In the genomic region with DNA sequence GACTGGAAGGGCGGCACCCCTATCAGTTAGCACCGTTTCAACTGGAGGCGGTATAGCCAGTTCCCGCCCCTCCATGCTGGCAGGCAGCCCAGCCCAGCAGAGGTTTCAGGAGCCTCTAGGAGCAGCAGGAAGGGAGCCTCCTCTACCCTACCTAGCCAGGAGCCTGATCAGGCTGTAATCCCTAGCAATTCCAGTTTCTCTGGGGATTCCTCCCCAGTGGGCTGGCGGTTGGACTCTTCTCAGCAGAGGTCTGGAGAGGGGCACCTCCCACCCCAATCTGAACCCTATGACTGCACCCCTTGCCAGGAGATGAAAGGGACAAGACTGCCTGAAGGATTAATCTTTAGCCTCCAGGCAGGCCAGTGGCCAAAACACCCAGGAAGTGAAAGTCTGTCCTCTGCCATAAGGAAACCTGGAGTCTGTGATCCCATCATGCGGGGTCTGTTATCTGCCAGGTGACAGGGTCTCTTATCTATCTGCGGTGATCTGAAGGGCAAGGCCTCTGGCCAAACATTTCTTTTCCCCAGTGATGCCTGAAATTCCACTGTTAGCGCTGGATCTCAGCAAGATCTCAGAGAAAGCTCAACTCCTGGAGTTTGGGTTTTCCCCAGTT, we compare ENCODE assay signal across 11 cellular contexts. TPM values are rescaled to one million over a fixed set of nuclear protein-coding genes. Genes with fewer than 3 reads are reported as not detected.
DNase-seq lines count a peak whose midpoint lies in the region; ATAC-seq and TF ChIP-seq lines count a peak whose summit lies in the region.
"Had no signal": no experiment of that assay in that cellular context is flagged by ENCODE, and none has a peak within 500 bp of the region (broad histone marks: within the 10 kb centered on the region; RNA-seq: fewer than 3 reads in every experiment).

No MANE protein-coding gene starts in this region.

- H3K27me3 ChIP-seq in mesendoderm (ENCODE audit: insufficient read depth, low read length, poor library complexity): no peaks in the 10 kb centered on the region

- no peak overlapping the region for H2AK5ac ChIP-seq in mesendoderm (ENCODE audit: low read length)

- TF ChIP-seq CTCF in Calu3 (IDR thresholded peaks at IDR 0.05; ENCODE audit: unreplicated experiment) (no peak), WTC11 (IDR thresholded peaks at IDR 0.05) (no peak), GM13977 (IDR thresholded peaks at IDR 0.05; ENCODE audit: extremely low read depth, insufficient read depth, missing control alignments) (no peak), GM13976 (IDR thresholded peaks at IDR 0.05; ENCODE audit: borderline replicate concordance, control extremely low read depth, extremely low read depth, insufficient read depth, missing control alignments) (no peak)

- H3K36me3 ChIP-seq in mesendoderm (ENCODE audit: control insufficient read depth, insufficient read depth, low read length): no peaks in the 10 kb centered on the region
- H3K36me3 ChIP-seq: HAP-1 had no signal

- H3K27ac Mint-ChIP-seq in Calu3 (ENCODE audit: unreplicated experiment): peak overlapping the region; percentile 34
- H3K27ac Mint-ChIP-seq in WTC11: peak overlapping the region; percentile 89
- H3K27ac Mint-ChIP-seq: activated CD4-positive, alpha-beta memory T cell treated with anti-CD3 and anti-CD28 coated beads, Interleukin-2, amount 10 ng/mL, durations not matched to agents 7 days and 5 days; memory B cell had no signal

- no peak overlapping the region for H3K23ac ChIP-seq in mesendoderm (ENCODE audit: low read length)

- peak overlapping the region; percentile 35 for H2BK120ac ChIP-seq in mesendoderm (ENCODE audit: low read depth, low read length)

- peak; percentile 87 for DNase-seq in Calu3
- DNase-seq in M059J (ENCODE audit: low read depth): peak; percentile 78
- peak; percentile 58 for DNase-seq in WTC11 (ENCODE audit: low spot score)
- peak; percentile 88 for DNase-seq in mesendoderm
- no peak for DNase-seq in GM13977 (ENCODE audit: low spot score)
- no peak for DNase-seq in GM13976 (ENCODE audit: low spot score)
- DNase-seq: activated CD4-positive, alpha-beta memory T cell treated with anti-CD3 and anti-CD28 coated beads, Interleukin-2, amount 10 ng/mL, durations not matched to agents 7 days and 5 days had no signal

- no peaks in the 10 kb centered on the region for H3K9me3 Mint-ChIP-seq in Calu3 (ENCODE audit: low read depth, unreplicated experiment)
- no peaks in the 10 kb centered on the region for H3K9me3 Mint-ChIP-seq in WTC11
- H3K9me3 Mint-ChIP-seq: activated CD4-positive, alpha-beta memory T cell treated with anti-CD3 and anti-CD28 coated beads, Interleukin-2, amount 10 ng/mL, durations not matched to agents 7 days and 5 days; memory B cell had no signal

- WGBS in mesendoderm (ENCODE audit: extremely low coverage, insufficient coverage, low lambda C conversion rate): no CpG with 5 or more reads among the region's 8 CpGs

- CTCF ChIA-PET in Calu3 (lab: Charles Lee): interaction anchor here (0.6 kb wide), 2 partner anchors 27 to 108 kb away, joined by 3 to 5 read pairs; no protein-coding TSS in a partner anchor
- CTCF ChIA-PET in WTC11 (lab: Charles Lee): interaction anchor here (1.8 to 2.4 kb wide), 2 partner anchors 28 to 142 kb away, joined by 8 read pairs; no protein-coding TSS in a partner anchor

- in situ Hi-C loops in GM13977 (cut with MboI; ENCODE audit: low pct_unique_long_range_greater_than_20kb, low sequenced_read_pairs, unreplicated experiment): no loop called here
- in situ Hi-C loops in GM13976 (cut with MboI; ENCODE audit: low sequenced_read_pairs, unreplicated experiment): no loop called here

- peak overlapping the region; percentile 59 for H3K4ac ChIP-seq in mesendoderm (ENCODE audit: low read depth, low read length)

- H3K79me1 ChIP-seq in mesendoderm (ENCODE audit: low read length): no peaks in the 10 kb centered on the region

- BruUV-seq in Calu3 (replicated peaks; lab: Mats Ljungman, UMichigan): no TSS peak

- H3K9ac ChIP-seq in mesendoderm (ENCODE audit: low read length): peak overlapping the region; percentile 43

- H2BK15ac ChIP-seq in mesendoderm (replicated peaks; ENCODE audit: low read depth): peak overlapping the region; percentile 96

- no peak overlapping the region for H3K4me3 ChIP-seq in mesendoderm (ENCODE audit: low read length)
- H3K4me3 ChIP-seq: HAP-1 had no signal

- H4K5ac ChIP-seq in mesendoderm (ENCODE audit: low read length): no peak overlapping the region

- POLR2A ChIA-PET in WTC11 (lab: Charles Lee): interaction anchor here (0.6 to 1.2 kb wide), 4 partner anchors 31 to 153 kb away, joined by 3 to 5 read pairs (median 3); no protein-coding TSS in a partner anchor

- peak overlapping the region; percentile 67 for H3K56ac ChIP-seq in mesendoderm (ENCODE audit: low read length)

- intact Hi-C loops in Calu3 (cut with micrococcal nuclease; ENCODE audit: unreplicated experiment): no loop called here

- peaks cover 6% of the 10 kb centered on the region for H3K4me1 ChIP-seq in mesendoderm (ENCODE audit: control insufficient read depth, low read depth, low read length)

- H3K4me1 Mint-ChIP-seq in Calu3 (ENCODE audit: low read depth, unreplicated experiment): peaks cover 15% of the 10 kb centered on the region
- H3K4me1 Mint-ChIP-seq in WTC11: peaks cover 33% of the 10 kb centered on the region

- no peaks in the 10 kb centered on the region for H3K79me2 ChIP-seq in mesendoderm (ENCODE audit: control insufficient read depth, insufficient read depth, low read length)

- H3K18ac ChIP-seq in mesendoderm (ENCODE audit: low read length): peak overlapping the region; percentile 95

- H3K27me3 Mint-ChIP-seq in Calu3 (ENCODE audit: unreplicated experiment): no peaks in the 10 kb centered on the region
- no peaks in the 10 kb centered on the region for H3K27me3 Mint-ChIP-seq in WTC11 (ENCODE audit: low read depth)

- H3K36me3 Mint-ChIP-seq in Calu3 (ENCODE audit: insufficient read depth, unreplicated experiment) (peaks cover 13% of the 10 kb centered on the region), WTC11 (no peaks in the 10 kb centered on the region)
- H3K36me3 Mint-ChIP-seq: memory B cell had no signal

- H3K4me3 Mint-ChIP-seq in Calu3 (ENCODE audit: low read depth, unreplicated experiment): peak overlapping the region; percentile 28
- H3K4me3 Mint-ChIP-seq in WTC11: peak overlapping the region; percentile 30
- H3K4me3 Mint-ChIP-seq: activated CD4-positive, alpha-beta memory T cell treated with anti-CD3 and anti-CD28 coated beads, Interleukin-2, amount 10 ng/mL, durations not matched to agents 7 days and 5 days; memory B cell had no signal

- no peak overlapping the region for H4K8ac ChIP-seq in mesendoderm (ENCODE audit: low read depth, low read length)

- peak overlapping the region; percentile 22 for H3K4me2 ChIP-seq in mesendoderm (ENCODE audit: low read length)

- peak overlapping the region; percentile 90 for H3K27ac ChIP-seq in mesendoderm (ENCODE audit: low read depth, low read length)

- peak overlapping the region; percentile 51 for H2BK5ac ChIP-seq in mesendoderm (ENCODE audit: low read length)

- ATAC-seq in WTC11: peak; percentile 90
- ATAC-seq in HG02610 (IDR thresholded peaks at IDR 0.05; ENCODE audit: unreplicated experiment): no peak
- ATAC-seq in HG03280 (IDR thresholded peaks at IDR 0.05; ENCODE audit: unreplicated experiment): no peak

TF ChIP-seq in WTC11, 78 proteins besides CTCF, POLR2A, EP300 and RAD21 (continues in another document):
- TF ChIP-seq ETV6 (CRISPR knock-in tag; IDR thresholded peaks at IDR 0.05) (no peak), FOXK1 (CRISPR knock-in tag; IDR thresholded peaks at IDR 0.05) (no peak), ELF4 (CRISPR knock-in tag; IDR thresholded peaks at IDR 0.05; ENCODE audit: low read depth) (no peak), NFATC4 (CRISPR knock-in tag; IDR thresholded peaks at IDR 0.05) (no peak)
- TF ChIP-seq, protein P1, sequence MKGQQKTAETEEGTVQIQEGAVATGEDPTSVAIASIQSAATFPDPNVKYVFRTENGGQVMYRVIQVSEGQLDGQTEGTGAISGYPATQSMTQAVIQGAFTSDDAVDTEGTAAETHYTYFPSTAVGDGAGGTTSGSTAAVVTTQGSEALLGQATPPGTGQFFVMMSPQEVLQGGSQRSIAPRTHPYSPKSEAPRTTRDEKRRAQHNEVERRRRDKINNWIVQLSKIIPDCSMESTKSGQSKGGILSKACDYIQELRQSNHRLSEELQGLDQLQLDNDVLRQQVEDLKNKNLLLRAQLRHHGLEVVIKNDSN (CRISPR knock-in tag; IDR thresholded peaks at IDR 0.05): no peak
- TF ChIP-seq, protein P2, sequence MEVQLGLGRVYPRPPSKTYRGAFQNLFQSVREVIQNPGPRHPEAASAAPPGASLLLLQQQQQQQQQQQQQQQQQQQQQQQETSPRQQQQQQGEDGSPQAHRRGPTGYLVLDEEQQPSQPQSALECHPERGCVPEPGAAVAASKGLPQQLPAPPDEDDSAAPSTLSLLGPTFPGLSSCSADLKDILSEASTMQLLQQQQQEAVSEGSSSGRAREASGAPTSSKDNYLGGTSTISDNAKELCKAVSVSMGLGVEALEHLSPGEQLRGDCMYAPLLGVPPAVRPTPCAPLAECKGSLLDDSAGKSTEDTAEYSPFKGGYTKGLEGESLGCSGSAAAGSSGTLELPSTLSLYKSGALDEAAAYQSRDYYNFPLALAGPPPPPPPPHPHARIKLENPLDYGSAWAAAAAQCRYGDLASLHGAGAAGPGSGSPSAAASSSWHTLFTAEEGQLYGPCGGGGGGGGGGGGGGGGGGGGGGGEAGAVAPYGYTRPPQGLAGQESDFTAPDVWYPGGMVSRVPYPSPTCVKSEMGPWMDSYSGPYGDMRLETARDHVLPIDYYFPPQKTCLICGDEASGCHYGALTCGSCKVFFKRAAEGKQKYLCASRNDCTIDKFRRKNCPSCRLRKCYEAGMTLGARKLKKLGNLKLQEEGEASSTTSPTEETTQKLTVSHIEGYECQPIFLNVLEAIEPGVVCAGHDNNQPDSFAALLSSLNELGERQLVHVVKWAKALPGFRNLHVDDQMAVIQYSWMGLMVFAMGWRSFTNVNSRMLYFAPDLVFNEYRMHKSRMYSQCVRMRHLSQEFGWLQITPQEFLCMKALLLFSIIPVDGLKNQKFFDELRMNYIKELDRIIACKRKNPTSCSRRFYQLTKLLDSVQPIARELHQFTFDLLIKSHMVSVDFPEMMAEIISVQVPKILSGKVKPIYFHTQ (CRISPR knock-in tag; IDR thresholded peaks at IDR 0.05): no peak
- TF ChIP-seq, protein P3, sequence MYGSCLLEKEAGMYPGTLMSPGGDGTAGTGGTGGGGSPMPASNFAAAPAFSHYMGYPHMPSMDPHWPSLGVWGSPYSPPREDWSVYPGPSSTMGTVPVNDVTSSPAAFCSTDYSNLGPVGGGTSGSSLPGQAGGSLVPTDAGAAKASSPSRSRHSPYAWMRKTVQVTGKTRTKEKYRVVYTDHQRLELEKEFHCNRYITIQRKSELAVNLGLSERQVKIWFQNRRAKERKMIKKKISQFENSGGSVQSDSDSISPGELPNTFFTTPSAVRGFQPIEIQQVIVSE (CRISPR knock-in tag; IDR thresholded peaks at IDR 0.05; ENCODE audit: borderline replicate concordance): no peak

RNA-seq across cellular contexts. Expression of a gene that starts 4.9 kb away (rescaled TPM):
- total RNA-seq in Calu3 (2022): 328 and 421 TPM in 2 replicates
- total RNA-seq in M059J (2014; rRNA removed; shearing (Covaris generic)): 0.05 TPM in 1 of 2 replicates, not detected in the other
- 265 to 281 TPM (median 278 TPM) in 3 replicates for total RNA-seq in WTC11 (2021)
- 107 TPM for polyA plus RNA-seq in mesendoderm (2013, experiment 1 of 2)
- polyA plus RNA-seq in mesendoderm (2013, experiment 2 of 2): 108 TPM

Comparison
In these comparisons a context has a peak if more than half of its experiments do, and no peak if none do; other contexts are left out.
1. DNase-seq: peak in Calu3 (single experiment), M059J (single experiment), WTC11 (single experiment) and mesendoderm (single experiment); none in GM13977 (single experiment) and GM13976 (single experiment).
2. RNA of a gene that starts 4.9 kb away (total RNA-seq): 328 to 421 TPM in Calu3 and 265 to 281 TPM in WTC11; 0.05 TPM in M059J; every median in the first group is over 100 times any median in the second.